ENCODE assay signal across 7 cellular contexts in genomic region chr7:152435384-152436278, GRCh38. TPM values are rescaled to one million over a fixed set of nuclear protein-coding genes. Genes with fewer than 3 reads are reported as not detected.
DNase-seq lines count a peak whose midpoint lies in the region; ATAC-seq and TF ChIP-seq lines count a peak whose summit lies in the region.

Gene KMT2C, minus strand, starts transcription at chr7:152436003. Its CDS starts 217 bp downstream, at chr7:152435786.

- H3K4me1 ChIP-seq in RWPE2 (ENCODE audit: insufficient read depth, poor library complexity, severe bottlenecking) (peaks cover 5% of the 10 kb centered on the region), ovary (ENCODE audit: insufficient read depth) (peaks cover 3% of the 10 kb centered on the region), upper lobe of left lung (peaks cover 18 to 36% (median 24%) of the 10 kb centered on the region in 4 donors)

- H3K9me3 ChIP-seq in RWPE2 (ENCODE audit: severe bottlenecking) (no peaks in the 10 kb centered on the region), ovary (no peaks in the 10 kb centered on the region), upper lobe of left lung (no peaks in the 10 kb centered on the region)

- H3K27ac ChIP-seq in RWPE2 (ENCODE audit: poor library complexity, severe bottlenecking) (peak within 1 kb of the TSS; percentile 75), ovary (peak within 1 kb of the TSS; percentile 98 to 100), upper lobe of left lung (peak within 1 kb of the TSS; percentile 98 to 100 (median 98))

- H3K27me3 Mint-ChIP-seq in activated naive CD4-positive, alpha-beta T cell treated with anti-CD3 and anti-CD28 coated beads, Interleukin-2, amount 50 U/mL, for 24 hours: no peaks in the 10 kb centered on the region

- H3K4me3 ChIP-seq in RWPE2 (ENCODE audit: severe bottlenecking): peak within 1 kb of the TSS; percentile 77
- peak within 1 kb of the TSS; percentile 100 for H3K4me3 ChIP-seq in ovary
- peak within 1 kb of the TSS; percentile 94 to 97 (median 95) for H3K4me3 ChIP-seq in upper lobe of left lung

- TF ChIP-seq POLR2A in GM18526 (IDR thresholded peaks at IDR 0.05; ENCODE audit: extremely low read depth, insufficient read length): peak; percentile 47
- TF ChIP-seq POLR2A in ovary (IDR thresholded peaks at IDR 0.05): peak; percentile 43
- peak in 2 of 4 donors; percentile 46 to 47 for TF ChIP-seq POLR2A in upper lobe of left lung (IDR thresholded peaks at IDR 0.05)

- peak; percentile 15 for ATAC-seq in HG03066 (IDR thresholded peaks at IDR 0.05; ENCODE audit: low read depth, unreplicated experiment)
- 0 out of 3 replicates have a peak, but pooled peaks have one; percentile 11 for ATAC-seq in RWPE2 (ENCODE audit: low read depth)
- peak; percentile 34 for ATAC-seq in Right ventricle myocardium inferior
- peak in 1 of 2 donors; percentile 46 for ATAC-seq in upper lobe of left lung (ENCODE audit: low FRiP score in 2 of 2)

- H3K36me3 ChIP-seq in RWPE2 (ENCODE audit: low read depth): no peaks in the 10 kb centered on the region
- no peaks in the 10 kb centered on the region for H3K36me3 ChIP-seq in ovary
- H3K36me3 ChIP-seq in upper lobe of left lung: no peaks in the 10 kb centered on the region

- no peak for TF ChIP-seq EP300 in ovary (IDR thresholded peaks at IDR 0.05)
- TF ChIP-seq EP300 in upper lobe of left lung (IDR thresholded peaks at IDR 0.05): no peak

- DNase-seq in RWPE2 (ENCODE audit: low spot score): no peak
- peak; percentile 81 for DNase-seq in Right ventricle myocardium inferior (ENCODE audit: missing footprints)
- peak; percentile 60 to 76 (median 73) for DNase-seq in ovary
- peak; percentile 68 to 93 for DNase-seq in upper lobe of left lung

- WGBS in ovary, 3 donors: 0 to 1% (median 0%) methylated on average over 13 to 121 of the region's 136 CpGs
- WGBS in upper lobe of left lung, 2 donors: 1% methylated on average over 24 of the region's 136 CpGs; no CpG with 5 or more reads in 1 of the 2 donors

- peak within 1 kb of the TSS; percentile 95 for H3K4me3 Mint-ChIP-seq in activated naive CD4-positive, alpha-beta T cell treated with anti-CD3 and anti-CD28 coated beads, Interleukin-2, amount 50 U/mL, for 24 hours

- intact Hi-C loops in Right ventricle myocardium inferior (cut with DNase I): loop anchor here (1.0 kb wide), 1 partner anchor 29 kb away; no protein-coding TSS in a partner anchor
- intact Hi-C loops in ovary (cut with DNase I): loop anchor here in 1 of 4 donors (1.0 kb wide), 1 partner anchor 28 kb away; no protein-coding TSS in a partner anchor

- H3K27me3 ChIP-seq in RWPE2 (ENCODE audit: insufficient read depth, poor library complexity, severe bottlenecking) (no peaks in the 10 kb centered on the region), ovary (no peaks in the 10 kb centered on the region), upper lobe of left lung (no peaks in the 10 kb centered on the region)

- H3K27ac Mint-ChIP-seq in activated naive CD4-positive, alpha-beta T cell treated with anti-CD3 and anti-CD28 coated beads, Interleukin-2, amount 50 U/mL, for 24 hours: peak within 1 kb of the TSS; percentile 91

- no peak for TF ChIP-seq CTCF in RWPE2 (IDR thresholded peaks at IDR 0.05; ENCODE audit: poor library complexity, severe bottlenecking)
- no peak for TF ChIP-seq CTCF in ovary (IDR thresholded peaks at IDR 0.05)
- no peak for TF ChIP-seq CTCF in upper lobe of left lung (IDR thresholded peaks at IDR 0.05)

- no peaks in the 10 kb centered on the region for H3K36me3 Mint-ChIP-seq in activated naive CD4-positive, alpha-beta T cell treated with anti-CD3 and anti-CD28 coated beads, Interleukin-2, amount 50 U/mL, for 24 hours

- no peaks in the 10 kb centered on the region for H3K9me3 Mint-ChIP-seq in activated naive CD4-positive, alpha-beta T cell treated with anti-CD3 and anti-CD28 coated beads, Interleukin-2, amount 50 U/mL, for 24 hours

- H3K4me1 Mint-ChIP-seq in activated naive CD4-positive, alpha-beta T cell treated with anti-CD3 and anti-CD28 coated beads, Interleukin-2, amount 50 U/mL, for 24 hours: peaks cover 24% of the 10 kb centered on the region

RNA-seq across cellular contexts. Expression of gene KMT2C, which starts in this region (rescaled TPM):
- total RNA-seq in Right ventricle myocardium inferior (39.4 TPM), ovary (100 to 1,000 TPM in 3 of 7 donors, 10 to 100 TPM in 4; 45.3 to 109 (median 74.6) TPM), upper lobe of left lung (100 to 1,000 TPM in 1 of 6 donors, 10 to 100 TPM in 5; 60.5 to 108 (median 85.0) TPM)
- 10 to 100 TPM; 14.0 to 27.3 TPM for polyA plus RNA-seq in ovary
